Comparison of ENCODE assay signal across 8 cellular contexts in the genomic region with DNA sequence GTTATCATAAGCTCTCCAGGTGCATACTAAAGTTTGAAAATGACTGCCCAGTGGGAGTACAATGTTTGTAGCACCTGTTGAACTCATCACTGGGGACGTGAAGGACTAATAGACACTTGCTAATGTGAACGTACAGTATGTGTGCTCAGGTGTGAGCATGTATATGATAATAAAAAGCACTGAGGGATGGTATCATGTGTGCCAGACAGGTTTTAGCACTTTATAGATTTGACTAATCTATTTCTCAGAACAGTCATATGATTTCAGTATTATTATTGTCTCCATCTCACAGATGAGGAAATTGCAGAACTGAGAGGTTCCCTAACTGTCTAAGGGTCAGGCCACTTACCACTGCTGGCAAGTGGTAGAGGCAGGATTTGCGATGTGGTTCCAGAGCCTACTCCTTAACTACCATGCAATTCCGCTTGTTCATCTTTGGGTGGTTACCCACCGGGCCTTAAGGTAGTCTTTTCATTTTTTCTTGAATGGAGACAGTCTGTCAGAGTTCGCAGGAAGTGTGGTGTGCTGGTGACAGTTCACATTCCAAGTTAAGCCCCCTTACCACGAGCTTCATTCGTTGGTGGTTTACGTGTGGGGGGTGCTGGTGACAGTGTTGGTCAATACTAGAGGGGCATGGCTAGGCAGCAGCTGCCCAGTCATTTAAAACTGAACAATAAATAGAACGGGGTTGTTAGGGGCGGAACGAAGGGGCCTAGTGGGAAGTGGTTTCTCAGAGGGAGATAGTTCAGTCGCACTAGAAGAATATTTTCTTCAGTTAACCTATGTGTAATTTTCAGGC. TPM values are rescaled to one million over a fixed set of nuclear protein-coding genes. Genes with fewer than 3 reads are reported as not detected.
A peak's percentile ranks its signal among the peaks of the same experiment; 100 is the strongest.
DNase-seq lines count a peak whose midpoint lies in the region; ATAC-seq and TF ChIP-seq lines count a peak whose summit lies in the region.

No MANE protein-coding gene starts in this region.

- CTCF ChIA-PET in A673 (lab: Charles Lee), result no interaction called here

- no peaks in the 10 kb centered on the region for H3K27me3 ChIP-seq in A673 (replicated peaks; ENCODE audit: insufficient read depth, low read depth, low read length, poor library complexity)

- BruUV-seq in A673 (replicated peaks; lab: Mats Ljungman, UMichigan), result no TSS peak

- peak overlapping the region; percentile 54 for H3K27ac Mint-ChIP-seq in mesothelial cell of epicardium

- no peaks in the 10 kb centered on the region for H3K36me3 ChIP-seq in A673 (ENCODE audit: insufficient read depth, low read length, poor library complexity, severe bottlenecking)

- peaks cover 78% of the 10 kb centered on the region for H3K4me1 Mint-ChIP-seq in mesothelial cell of epicardium

- H3K4me1 ChIP-seq in A673 (ENCODE audit: insufficient read depth, low read length, poor library complexity, severe bottlenecking), result peaks cover 61% of the 10 kb centered on the region

- TF ChIP-seq CTCF in mesothelial cell of epicardium (IDR thresholded peaks at IDR 0.05; ENCODE audit: unreplicated experiment) (no peak), A673 (conservative IDR thresholded peaks at IDR 0.05; ENCODE audit: low read depth, low read length) (no peak)

- H3K9me3 Mint-ChIP-seq in mesothelial cell of epicardium, result no peaks in the 10 kb centered on the region

- H3K4me3 Mint-ChIP-seq in mesothelial cell of epicardium, result no peak overlapping the region

- intact Hi-C loops in A673 (cut with micrococcal nuclease; ENCODE audit: unreplicated experiment), result no loop called here

- H3K9me3 ChIP-seq in A673 (ENCODE audit: low read depth, low read length, poor library complexity, severe bottlenecking), result no peaks in the 10 kb centered on the region

- DNase-seq in MV-4-11 (lab: John Stamatoyannopoulos, UW), result peak; percentile 100
- DNase-seq in mesothelial cell of epicardium (ENCODE audit: low spot score in 2 of 2, unreplicated experiment in 2 of 2), result no peak
- DNase-seq in GM03348 (ENCODE audit: low spot score), result no peak
- DNase-seq in A673 (ENCODE audit: low spot score), result no peak
- no peak for DNase-seq in A172 (ENCODE audit: low spot score)
- no peak for DNase-seq in GM19240 (ENCODE audit: insufficient read length, low spot score)

- no peak overlapping the region for H3K27ac ChIP-seq in A673 (ENCODE audit: low read depth, low read length, poor library complexity, severe bottlenecking)

- ATAC-seq in GM18520 (IDR thresholded peaks at IDR 0.05; ENCODE audit: unreplicated experiment) (peak; percentile 67), HG02588 (IDR thresholded peaks at IDR 0.05; ENCODE audit: unreplicated experiment) (peak; percentile 65)

- H3K36me3 Mint-ChIP-seq in mesothelial cell of epicardium, result peaks cover 3% of the 10 kb centered on the region

- no peaks in the 10 kb centered on the region for H3K27me3 Mint-ChIP-seq in mesothelial cell of epicardium (ENCODE audit: low read depth)

- H3K4me3 ChIP-seq in A673 (ENCODE audit: low read depth, low read length, poor library complexity, severe bottlenecking), result no peak overlapping the region

- POLR2A ChIA-PET in A673 (lab: Charles Lee; ENCODE audit: low non-redundant PET), result no interaction called here

RNA-seq across cellular contexts. Expression of a gene that starts 46.8 kb away (rescaled TPM):
- total RNA-seq in mesothelial cell of epicardium (55.4 to 63.0 TPM (median 57.5 TPM) in 3 replicates), A673 (2021) (55.5 and 61.6 TPM in 2 replicates)
- 5.1 and 7.3 TPM in 2 replicates for total RNA-seq in A172 (2014; rRNA removed; shearing (Covaris generic))
